ENCODE assay signal across 23 cellular contexts in genomic region chr18:21305621-21306020, GRCh38.
"Had no signal": no experiment of that assay in that cellular context is flagged by ENCODE, and none has a peak within 500 bp of the region (broad histone marks: within the 10 kb centered on the region; RNA-seq: fewer than 3 reads in every experiment).

No MANE protein-coding gene starts in this region.

- H3K9me3 Mint-ChIP-seq: immature natural killer cell; nephron; stimulated activated memory B cell treated with anti-CD40 and anti-IgM and Interleukin-4, amounts not matched to agents 10 μg/mL and 1 μg/mL and 100 μg/mL, for 72 hours; stimulated activated naive CD8-positive, alpha-beta T cell treated with anti-CD3 and anti-CD28 coated beads, Interleukin-15, amount 100 ng/mL, for 72 hours had no signal

- H3K9me3 ChIP-seq: left ventricle myocardium inferior, ovary, right atrium auricular region, right lobe of liver, thoracic aorta, tibial artery, uterus had no signal

- H3K4me3 Mint-ChIP-seq: immature natural killer cell; naive thymus-derived CD8-positive, alpha-beta T cell; nephron; stimulated activated memory B cell treated with anti-CD40 and anti-IgM and Interleukin-4, amounts not matched to agents 10 μg/mL and 1 μg/mL and 100 μg/mL, for 72 hours; stimulated activated naive CD8-positive, alpha-beta T cell treated with anti-CD3 and anti-CD28 coated beads, Interleukin-15, amount 100 ng/mL, for 72 hours; type B pancreatic cell had no signal

- H3K4me1 ChIP-seq: right lobe of liver, uterus had no signal

- H3K4me1 Mint-ChIP-seq: immature natural killer cell; nephron; stimulated activated memory B cell treated with anti-CD40 and anti-IgM and Interleukin-4, amounts not matched to agents 10 μg/mL and 1 μg/mL and 100 μg/mL, for 72 hours; stimulated activated naive CD8-positive, alpha-beta T cell treated with anti-CD3 and anti-CD28 coated beads, Interleukin-15, amount 100 ng/mL, for 72 hours had no signal

- H3K27ac ChIP-seq: ovary, right lobe of liver, thoracic aorta, tibial artery, uterus had no signal

- H3K4me3 ChIP-seq: left ventricle myocardium inferior, lung, ovary, right atrium auricular region, right lobe of liver, smooth muscle cell, thoracic aorta, tibial artery, uterus had no signal

- H3K27ac Mint-ChIP-seq: immature natural killer cell; naive thymus-derived CD8-positive, alpha-beta T cell; nephron; progenitor cell of endocrine pancreas; stimulated activated memory B cell treated with anti-CD40 and anti-IgM and Interleukin-4, amounts not matched to agents 10 μg/mL and 1 μg/mL and 100 μg/mL, for 72 hours; stimulated activated naive CD8-positive, alpha-beta T cell treated with anti-CD3 and anti-CD28 coated beads, Interleukin-15, amount 100 ng/mL, for 72 hours; type B pancreatic cell had no signal

- H3K36me3 Mint-ChIP-seq: immature natural killer cell; naive thymus-derived CD8-positive, alpha-beta T cell; stimulated activated memory B cell treated with anti-CD40 and anti-IgM and Interleukin-4, amounts not matched to agents 10 μg/mL and 1 μg/mL and 100 μg/mL, for 72 hours; type B pancreatic cell had no signal

- H3K27me3 ChIP-seq: ovary, right atrium auricular region, right lobe of liver, tibial artery, uterus had no signal

- H3K27me3 Mint-ChIP-seq: progenitor cell of endocrine pancreas had no signal

- DNase-seq: hypothalamus; immature natural killer cell; left ventricle myocardium inferior; naive thymus-derived CD8-positive, alpha-beta T cell; ovary; right lobe of liver; stimulated activated CD4-positive, alpha-beta T cell treated with anti-CD3 and anti-CD28 coated beads, Interleukin-1b, Interleukin-23, amount 100 ng/mL, for 48 hours; stimulated activated CD4-positive, alpha-beta T cell treated with anti-CD3 and anti-CD28 coated beads, Interleukin-2, amount 100 ng/mL, for 48 hours; stimulated activated CD4-positive, alpha-beta T cell treated with anti-CD3 and anti-CD28 coated beads, Interleukin-4, amount 100 ng/mL, for 4 hours; stimulated activated CD8-positive, alpha-beta memory T cell treated with anti-CD3 and anti-CD28 coated beads, Interleukin-4, amount 100 ng/mL, for 48 hours; stimulated activated naive CD4-positive, alpha-beta T cell treated with Interleukin-2 at 50 U/mL for 16 hours; stimulated activated naive CD8-positive, alpha-beta T cell treated with anti-CD3 and anti-CD28 coated beads, Interleukin-15, amount 100 ng/mL, for 72 hours; substantia nigra; tibial artery; uterus had no signal

- H3K4me2 ChIP-seq: smooth muscle cell had no signal

- H3K36me3 ChIP-seq: left ventricle myocardium inferior, ovary, right atrium auricular region, right lobe of liver, thoracic aorta, tibial artery, uterus had no signal
